ENCODE assay signal across 1 cellular context in genomic region chr5:95861221-95861857, GRCh38.
TF ChIP-seq lines count a peak whose summit lies in the region.

No MANE protein-coding gene starts in this region.

TF ChIP-seq in GM23338, 12 proteins besides CTCF, POLR2A, EP300 and RAD21 (continued from another document):
- TF ChIP-seq JUNB (IDR thresholded peaks at IDR 0.05; ENCODE audit: unreplicated experiment) (no peak), ETS1 (IDR thresholded peaks at IDR 0.05) (no peak), ZNF462 (CRISPR knock-in tag; IDR thresholded peaks at IDR 0.05) (no peak), EZH2phosphoT487 (IDR thresholded peaks at IDR 0.05; ENCODE audit: unreplicated experiment) (no peak)
